Comparison of ENCODE assay signal across 2 cellular contexts in genomic region chr19:35360880-35361420, GRCh38.
TF ChIP-seq lines count a peak whose summit lies in the region.

No MANE protein-coding gene starts in this region.

TF ChIP-seq in A549, 52 proteins besides CTCF, POLR2A, EP300 and RAD21:
- TF ChIP-seq MAFK (IDR thresholded peaks at IDR 0.05; ENCODE audit: partially characterized antibody) (peak; percentile 81), ZSCAN20 (CRISPR knock-in tag; IDR thresholded peaks at IDR 0.05) (no peak)
TF ChIP-seq in A549: peak in this region for 1.

TF ChIP-seq in GM12878, 131 proteins besides CTCF, POLR2A, EP300 and RAD21:
- peak; percentile 16 for TF ChIP-seq MEF2B (IDR thresholded peaks at IDR 0.05; ENCODE audit: partially characterized antibody, poor library complexity, severe bottlenecking)
- no peak for TF ChIP-seq JUNB (IDR thresholded peaks at IDR 0.05)
